In genomic region chr11:45083544-45084087, GRCh38 we compare ENCODE assay signal across 9 cellular contexts.
DNase-seq lines count a peak whose midpoint lies in the region; ATAC-seq and TF ChIP-seq lines count a peak whose summit lies in the region.
"Had no signal": no experiment of that assay in that cellular context is flagged by ENCODE, and none has a peak within 500 bp of the region (broad histone marks: within the 10 kb centered on the region; RNA-seq: fewer than 3 reads in every experiment).

No MANE protein-coding gene starts in this region.

- DNase-seq in HEK293T (ENCODE audit: extremely low spot score) (peak; percentile 51), astrocyte of the cerebellum (ENCODE audit: low read depth) (no peak), left lobe of liver (ENCODE audit: low spot score) (no peak), NCI-H1048 (lab: John Stamatoyannopoulos, UW) (no peak)
- DNase-seq in stimulated activated CD4-positive, alpha-beta T cell treated with anti-CD3 and anti-CD28 coated beads, Interleukin-2, amount 100 ng/mL, for 48 hours = no peak
- DNase-seq: stomach had no signal

- in situ Hi-C loops in astrocyte of the cerebellum (cut with HindIII; ENCODE audit: low sequenced_read_pairs) = no loop called here

- POLR2A ChIA-PET in HEK293T (lab: Yijun Ruan, JAX) = no interaction called here

- CTCF ChIA-PET in HEK293T (lab: Yijun Ruan, JAX) = no interaction called here

- H3K27ac ChIP-seq in C4-2B = no peak overlapping the region
- H3K27ac ChIP-seq: stomach had no signal

- ATAC-seq in left lobe of liver (peak; percentile 72), HG03460 (IDR thresholded peaks at IDR 0.05; ENCODE audit: unreplicated experiment) (no peak), GM21447 (IDR thresholded peaks at IDR 0.05; ENCODE audit: unreplicated experiment) (no peak)

- TF ChIP-seq CTCF in C4-2B (conservative IDR thresholded peaks at IDR 0.05) (peak; percentile 63), astrocyte of the cerebellum (IDR thresholded peaks at IDR 0.05; ENCODE audit: low read depth, low read length, missing control alignments) (peak; percentile 45)

- H3K4me3 ChIP-seq in astrocyte of the cerebellum (ENCODE audit: low read depth, low read length) = no peak overlapping the region
- H3K4me3 ChIP-seq: stomach had no signal

TF ChIP-seq in HEK293T, 16 proteins besides CTCF, POLR2A, EP300 and RAD21:
- TF ChIP-seq ZNF384 (IDR thresholded peaks at IDR 0.05) (no peak), NFRKB (IDR thresholded peaks at IDR 0.05) (no peak), HDGF (IDR thresholded peaks at IDR 0.05; ENCODE audit: borderline replicate concordance) (no peak), L3MBTL2 (conservative IDR thresholded peaks at IDR 0.05) (no peak), CTBP1 (IDR thresholded peaks at IDR 0.05; ENCODE audit: borderline replicate concordance) (no peak), SUZ12 (IDR thresholded peaks at IDR 0.05) (no peak), ELF4 (IDR thresholded peaks at IDR 0.05) (no peak), SP1 (IDR thresholded peaks at IDR 0.05) (no peak), FOXM1 (IDR thresholded peaks at IDR 0.05; ENCODE audit: borderline replicate concordance) (no peak), TARDBP (IDR thresholded peaks at IDR 0.05) (no peak), FOXK2 (IDR thresholded peaks at IDR 0.05) (no peak), BHLHE40 (IDR thresholded peaks at IDR 0.05; ENCODE audit: borderline replicate concordance) (no peak), FOXA1 (IDR thresholded peaks at IDR 0.05) (no peak)
